21 cellular contexts compared by ENCODE assay signal in genomic region chr7:135901585-135902540, GRCh38.
DNase-seq lines count a peak whose midpoint lies in the region; ATAC-seq and TF ChIP-seq lines count a peak whose summit lies in the region.
"Had no signal": no experiment of that assay in that cellular context is flagged by ENCODE, and none has a peak within 500 bp of the region (broad histone marks: within the 10 kb centered on the region; RNA-seq: fewer than 3 reads in every experiment).

No MANE protein-coding gene starts in this region.

- no peaks in the 10 kb centered on the region for H4K20me1 ChIP-seq in Karpas-422 (ENCODE audit: insufficient read depth, low read depth, low read length)

- no peak overlapping the region for H3K27ac ChIP-seq in Karpas-422 (ENCODE audit: low read length)
- H3K27ac ChIP-seq: RWPE1 had no signal

- DNase-seq in NCI-H2196 (lab: John Stamatoyannopoulos, UW; ENCODE audit: unreplicated experiment) (peak; percentile 11), NCI-H2196 treated with DMSO at 0.1 percent for 48 hours (lab: John Stamatoyannopoulos, UW; ENCODE audit: unreplicated experiment) (no peak), NCI-H2029 treated with DMSO at 0.1 percent for 48 hours (lab: John Stamatoyannopoulos, UW) (peak; percentile 63), left lobe of liver (ENCODE audit: low spot score) (no peak), progenitor cell of endocrine pancreas (ENCODE audit: low spot score, unreplicated experiment) (no peak), Karpas-422 (no peak)
- DNase-seq: BE2C; CD4-positive, CD25-positive, alpha-beta regulatory T cell; COR-L47; DMS 273 treated with DMSO at 0.1 percent for 48 hours; DND-41; HCEC 1CT; NCI-H187 treated with DMSO at 0.1 percent for 48 hours; NCI-H345; NCI-H774; PC-3; SIG-M5; T-helper 1 cell had no signal

- H3K9me3 Mint-ChIP-seq in progenitor cell of endocrine pancreas (ENCODE audit: low read depth), result no peaks in the 10 kb centered on the region
- H3K9me3 Mint-ChIP-seq in activated T-helper 17 cell treated with anti-CD3 and anti-CD28 coated beads, Interleukin-2, amount 50 U/mL, for 72 hours, result peaks cover 6% of the 10 kb centered on the region

- H3K27me3 ChIP-seq in Karpas-422 (ENCODE audit: low read length), result no peaks in the 10 kb centered on the region
- H3K27me3 ChIP-seq: BE2C had no signal

- H3K27ac Mint-ChIP-seq in progenitor cell of endocrine pancreas, result peak overlapping the region; percentile 59
- H3K27ac Mint-ChIP-seq in activated T-helper 17 cell treated with anti-CD3 and anti-CD28 coated beads, Interleukin-2, amount 50 U/mL, for 72 hours, result no peak overlapping the region

- no peak overlapping the region for H3K4me2 ChIP-seq in Karpas-422 (ENCODE audit: low read depth, low read length, poor library complexity, severe bottlenecking)

- no peak overlapping the region for H3K9ac ChIP-seq in Karpas-422 (ENCODE audit: low read length)

- no peak for TF ChIP-seq CTCF in progenitor cell of endocrine pancreas (IDR thresholded peaks at IDR 0.05; ENCODE audit: unreplicated experiment)

- no peaks in the 10 kb centered on the region for H3K4me1 ChIP-seq in Karpas-422 (ENCODE audit: low read length)
- H3K4me1 ChIP-seq: BE2C had no signal

- H3K79me2 ChIP-seq in Karpas-422 (ENCODE audit: low read length), result no peaks in the 10 kb centered on the region

- ATAC-seq in left lobe of liver (peak; percentile 41), GM21717 (IDR thresholded peaks at IDR 0.05; ENCODE audit: unreplicated experiment) (no peak)
- no peak for ATAC-seq in activated T-helper 17 cell treated with anti-CD3 and anti-CD28 coated beads, Interleukin-2, amount 50 U/mL, for 72 hours (replicated peaks)
- ATAC-seq: PC-3 had no signal

- no peaks in the 10 kb centered on the region for H3K9me2 ChIP-seq in Karpas-422 (replicated peaks; ENCODE audit: insufficient read depth, low read length)

- H3K27me3 Mint-ChIP-seq in progenitor cell of endocrine pancreas, result no peaks in the 10 kb centered on the region
- no peaks in the 10 kb centered on the region for H3K27me3 Mint-ChIP-seq in activated T-helper 17 cell treated with anti-CD3 and anti-CD28 coated beads, Interleukin-2, amount 50 U/mL, for 72 hours
- H3K27me3 Mint-ChIP-seq: CD4-positive, CD25-positive, alpha-beta regulatory T cell had no signal

- H3K36me3 ChIP-seq in Karpas-422 (ENCODE audit: insufficient read depth, low read length), result no peaks in the 10 kb centered on the region
- H3K36me3 ChIP-seq: BE2C had no signal

- no peak overlapping the region for H2AFZ ChIP-seq in Karpas-422 (ENCODE audit: low read length)

- H3K4me1 Mint-ChIP-seq in progenitor cell of endocrine pancreas (ENCODE audit: low read depth), result peaks cover 2% of the 10 kb centered on the region
- H3K4me1 Mint-ChIP-seq in activated T-helper 17 cell treated with anti-CD3 and anti-CD28 coated beads, Interleukin-2, amount 50 U/mL, for 72 hours, result peaks cover 9% of the 10 kb centered on the region
- H3K4me1 Mint-ChIP-seq: CD4-positive, CD25-positive, alpha-beta regulatory T cell had no signal

- H3K9me3 ChIP-seq in Karpas-422 (ENCODE audit: low read length), result no peaks in the 10 kb centered on the region
- H3K9me3 ChIP-seq: BE2C had no signal

- no peak overlapping the region for H3K4me3 ChIP-seq in Karpas-422 (ENCODE audit: low read length)

- no peak overlapping the region for H3K4me3 Mint-ChIP-seq in progenitor cell of endocrine pancreas (ENCODE audit: low read depth)
- H3K4me3 Mint-ChIP-seq in activated T-helper 17 cell treated with anti-CD3 and anti-CD28 coated beads, Interleukin-2, amount 50 U/mL, for 72 hours, result no peak overlapping the region
- H3K4me3 Mint-ChIP-seq: CD4-positive, CD25-positive, alpha-beta regulatory T cell had no signal

- H3K36me3 Mint-ChIP-seq in progenitor cell of endocrine pancreas (ENCODE audit: insufficient read depth), result no peaks in the 10 kb centered on the region
- no peaks in the 10 kb centered on the region for H3K36me3 Mint-ChIP-seq in activated T-helper 17 cell treated with anti-CD3 and anti-CD28 coated beads, Interleukin-2, amount 50 U/mL, for 72 hours (ENCODE audit: low read depth)
- H3K36me3 Mint-ChIP-seq: CD4-positive, CD25-positive, alpha-beta regulatory T cell had no signal

Comparison
In these comparisons a context has a peak if more than half of its experiments do, and no peak if none do; other contexts are left out.
1. DNase-seq: peak in NCI-H2196 (single experiment) and NCI-H2029 treated with DMSO at 0.1 percent for 48 hours (single experiment); none in NCI-H2196 treated with DMSO at 0.1 percent for 48 hours (single experiment), left lobe of liver (single experiment), progenitor cell of endocrine pancreas (single experiment) and Karpas-422 (single experiment).